In genomic region chr6:37021356-37022129, GRCh38 we compare ENCODE assay signal across 8 cellular contexts. TPM values are rescaled to one million over a fixed set of nuclear protein-coding genes. Genes with fewer than 3 reads are reported as not detected.
DNase-seq lines count a peak whose midpoint lies in the region; ATAC-seq and TF ChIP-seq lines count a peak whose summit lies in the region.

No MANE protein-coding gene starts in this region.

- TF ChIP-seq CTCF in GM12873 (IDR thresholded peaks at IDR 0.05; ENCODE audit: insufficient read depth, low read depth, low read length, missing control alignments) (peak; percentile 34), PC-3 (conservative IDR thresholded peaks at IDR 0.05; ENCODE audit: low read depth, low read length) (peak; percentile 88), kidney epithelial cell (IDR thresholded peaks at IDR 0.05; ENCODE audit: insufficient read depth, low read length, poor library complexity, severe bottlenecking) (peak; percentile 56)

- H3K27ac ChIP-seq in PC-3 (ENCODE audit: low read length), result peak overlapping the region; percentile 97

- DNase-seq in PC-3, result peak; percentile 75
- peak; percentile 57 for DNase-seq in activated T-helper 1 cell treated with Interleukin-2 at 50 U/mL for 16 hours (ENCODE audit: low read depth)
- no peak for DNase-seq in kidney epithelial cell (ENCODE audit: low read depth)
- DNase-seq in stimulated activated naive CD4-positive, alpha-beta T cell treated with Interleukin-2 at 50 U/mL for 16 hours (lab: John Stamatoyannopoulos, UW), result peak; percentile 66
- DNase-seq in NCI-H1930 (lab: John Stamatoyannopoulos, UW), result no peak
- no peak for DNase-seq in NCI-H2029 treated with DMSO at 0.1 percent for 48 hours (lab: John Stamatoyannopoulos, UW)

- H3K27me3 ChIP-seq in PC-3 (ENCODE audit: low read length), result no peaks in the 10 kb centered on the region
- H3K27me3 ChIP-seq in kidney epithelial cell (ENCODE audit: control insufficient read depth, insufficient read depth, low read length), result no peaks in the 10 kb centered on the region

- H4K20me1 ChIP-seq in PC-3 (ENCODE audit: low read length), result no peaks in the 10 kb centered on the region

- no peak overlapping the region for H3K4me2 ChIP-seq in PC-3 (ENCODE audit: low read length)

- H3K36me3 ChIP-seq in PC-3 (ENCODE audit: low read depth, low read length), result no peaks in the 10 kb centered on the region; the same call in 1 of the 2 replicates
- no peaks in the 10 kb centered on the region for H3K36me3 ChIP-seq in kidney epithelial cell (ENCODE audit: control insufficient read depth, insufficient read depth, low read length)

- no peaks in the 10 kb centered on the region for H3K9me2 ChIP-seq in PC-3 (replicated peaks; ENCODE audit: low read length)

- CTCF ChIA-PET in PC-3 (lab: Charles Lee), result interaction anchor here (0.5 to 5.1 kb wide), 4 partner anchors 117 to 253 kb away, joined by 3 to 40 read pairs (median 3); no protein-coding TSS in a partner anchor

- BruUV-seq in PC-3 (replicated peaks; lab: Mats Ljungman, UMichigan), result no TSS peak

- H3F3A ChIP-seq in PC-3 (ENCODE audit: low read length, unreplicated experiment), result peaks cover 10% of the 10 kb centered on the region

- POLR2A ChIA-PET in PC-3 (lab: Charles Lee; ENCODE audit: unreplicated experiment), result no interaction called here

- H3K9me3 ChIP-seq in PC-3 (ENCODE audit: low read length), result no peaks in the 10 kb centered on the region

- H3K4me3 ChIP-seq in PC-3 (ENCODE audit: low read length), result no peak overlapping the region
- H3K4me3 ChIP-seq in kidney epithelial cell (ENCODE audit: low read depth, low read length), result no peak overlapping the region

- intact Hi-C loops in PC-3 (cut with micrococcal nuclease), result no loop called here

- ATAC-seq in PC-3, result no peak
- no peak for ATAC-seq in GM21381 (IDR thresholded peaks at IDR 0.05; ENCODE audit: unreplicated experiment)

- H2AFZ ChIP-seq in PC-3 (ENCODE audit: low read length), result no peak overlapping the region

- H3K4me1 ChIP-seq in PC-3 (ENCODE audit: insufficient read depth, low read length), result peaks cover 58% of the 10 kb centered on the region

- H3K9ac ChIP-seq in PC-3 (ENCODE audit: low read length), result no peak overlapping the region; the same call in 1 of the 2 replicates

- no peaks in the 10 kb centered on the region for H3K79me2 ChIP-seq in PC-3 (ENCODE audit: low read length)

RNA-seq across cellular contexts. Expression of gene FGD2, which starts 16.1 kb away (rescaled TPM):
- 0.35 and 0.44 TPM in 2 replicates for total RNA-seq in PC-3 (2014; rRNA removed)
- 0.04 and 0.68 TPM in 2 replicates for total RNA-seq in kidney epithelial cell

RNA-seq across cellular contexts. Expression of gene MTCH1, which starts 35.5 kb away (rescaled TPM):
- total RNA-seq in PC-3 (2014; rRNA removed) (253 and 264 TPM in 2 replicates), kidney epithelial cell (172 and 173 TPM in 2 replicates)

Comparison
In these comparisons a context has a peak if more than half of its experiments do, and no peak if none do; other contexts are left out.
1. CTCF ChIP-seq: peak in every context shown above with its lines; median percentile 88 in PC-3; 56 in kidney epithelial cell; 34 in GM12873.
2. DNase-seq: peak in PC-3 (single experiment), activated T-helper 1 cell treated with Interleukin-2 at 50 U/mL for 16 hours (single experiment) and stimulated activated naive CD4-positive, alpha-beta T cell treated with Interleukin-2 at 50 U/mL for 16 hours (single experiment); none in kidney epithelial cell (single experiment), NCI-H1930 (0 of 2) and NCI-H2029 treated with DMSO at 0.1 percent for 48 hours (single experiment).